In the genomic region with DNA sequence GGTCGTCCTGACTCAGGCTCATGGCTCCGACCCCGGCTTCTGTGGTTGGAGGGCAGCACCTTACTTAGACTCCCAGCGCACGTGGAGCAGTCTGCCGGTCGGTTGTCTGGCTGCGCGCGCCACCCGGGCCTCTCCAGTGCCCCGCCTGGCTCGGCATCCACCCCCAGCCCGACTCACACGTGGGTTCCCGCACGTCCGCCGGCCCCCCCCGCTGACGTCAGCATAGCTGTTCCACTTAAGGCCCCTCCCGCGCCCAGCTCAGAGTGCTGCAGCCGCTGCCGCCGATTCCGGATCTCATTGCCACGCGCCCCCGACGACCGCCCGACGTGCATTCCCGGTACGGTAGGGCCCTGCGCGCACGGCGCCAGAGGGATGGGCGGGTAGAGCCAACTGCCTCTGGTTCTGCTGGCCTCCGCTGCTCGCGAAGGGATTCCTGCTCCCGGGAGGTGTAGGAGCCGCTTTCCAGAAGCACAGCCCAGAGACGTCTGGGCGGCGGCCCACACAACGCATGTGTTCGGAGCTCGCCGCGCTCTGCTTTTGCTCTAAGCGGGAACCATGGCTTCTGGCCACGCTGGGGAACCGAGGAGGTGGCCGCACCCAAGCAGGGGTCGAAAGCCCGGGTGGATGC, we compare ENCODE assay signal across 8 cellular contexts. TPM values are rescaled to one million over a fixed set of nuclear protein-coding genes. Genes with fewer than 3 reads are reported as not detected.
DNase-seq lines count a peak whose midpoint lies in the region; ATAC-seq and TF ChIP-seq lines count a peak whose summit lies in the region.

LDHA (plus strand) TSS at position 264 of the 628 bp plus-strand sequence. CDS start 2,280 bp downstream, outside the sequence.

- H3K27ac ChIP-seq in temporal lobe (ENCODE audit: low read depth, low read length) = peak within 1 kb of the TSS; percentile 87

- peaks cover 38% of the 10 kb centered on the region for H3K4me1 Mint-ChIP-seq in activated naive CD4-positive, alpha-beta T cell treated with anti-CD3 and anti-CD28 coated beads, Interleukin-2, amount 50 U/mL, for 24 hours

- no peak for TF ChIP-seq CTCF in omental fat pad (IDR thresholded peaks at IDR 0.05)

- peak; percentile 93 for DNase-seq in NCI-H1092 treated with DMSO at 0.1 percent for 48 hours (lab: John Stamatoyannopoulos, UW)
- DNase-seq in glomerular endothelial cell (ENCODE audit: extremely low read depth, low read depth, low spot score) = peak; percentile 27
- DNase-seq in omental fat pad (ENCODE audit: low spot score) = peak; percentile 96

- H3K27me3 Mint-ChIP-seq in activated naive CD4-positive, alpha-beta T cell treated with anti-CD3 and anti-CD28 coated beads, Interleukin-2, amount 50 U/mL, for 24 hours = no peaks in the 10 kb centered on the region

- peak within 1 kb of the TSS; percentile 76 for H3K4me3 ChIP-seq in GM08714 (ENCODE audit: low read length)

- no peaks in the 10 kb centered on the region for H3K9me3 Mint-ChIP-seq in activated naive CD4-positive, alpha-beta T cell treated with anti-CD3 and anti-CD28 coated beads, Interleukin-2, amount 50 U/mL, for 24 hours

- H3K4me3 Mint-ChIP-seq in activated naive CD4-positive, alpha-beta T cell treated with anti-CD3 and anti-CD28 coated beads, Interleukin-2, amount 50 U/mL, for 24 hours = peak within 1 kb of the TSS; percentile 98

- H3K36me3 Mint-ChIP-seq in activated naive CD4-positive, alpha-beta T cell treated with anti-CD3 and anti-CD28 coated beads, Interleukin-2, amount 50 U/mL, for 24 hours = peaks cover 26% of the 10 kb centered on the region

- H3K27ac Mint-ChIP-seq in activated naive CD4-positive, alpha-beta T cell treated with anti-CD3 and anti-CD28 coated beads, Interleukin-2, amount 50 U/mL, for 24 hours = peak within 1 kb of the TSS; percentile 96

- ATAC-seq in HG02610 (IDR thresholded peaks at IDR 0.05; ENCODE audit: unreplicated experiment) (peak; percentile 71), SK-N-SH treated with all-trans-retinoic acid at 6 μM for 48 hours (peak; percentile 76), omental fat pad (ENCODE audit: low FRiP score) (peak; percentile 87)

TF ChIP-seq in SK-N-SH treated with all-trans-retinoic acid at 6 μM for 48 hours, 23 proteins besides CTCF, POLR2A, EP300 and RAD21 (continues in another document):
- TF ChIP-seq ISL1 (CRISPR knock-in tag; IDR thresholded peaks at IDR 0.05) (peak; percentile 12; the same call in 1 of the 2 replicates), SNAI2 (CRISPR knock-in tag; IDR thresholded peaks at IDR 0.05) (no peak), BACH2 (CRISPR knock-in tag; IDR thresholded peaks at IDR 0.05; ENCODE audit: borderline replicate concordance) (no peak), CSRNP3 (CRISPR knock-in tag; IDR thresholded peaks at IDR 0.05) (no peak), ZNF565 (CRISPR knock-in tag; conservative IDR thresholded peaks at IDR 0.05; ENCODE audit: low read depth) (0 out of 2 replicates have a peak, but pooled peaks have one; percentile 40), POU6F1 (CRISPR knock-in tag; IDR thresholded peaks at IDR 0.05; ENCODE audit: borderline replicate concordance, low read depth) (no peak), TOX (CRISPR knock-in tag; IDR thresholded peaks at IDR 0.05; ENCODE audit: borderline replicate concordance) (no peak), ZNF70 (CRISPR knock-in tag; IDR thresholded peaks at IDR 0.05) (no peak), OSR1 (CRISPR knock-in tag; IDR thresholded peaks at IDR 0.05) (no peak), RARB (CRISPR knock-in tag; IDR thresholded peaks at IDR 0.05) (no peak), CREB5 (CRISPR knock-in tag; IDR thresholded peaks at IDR 0.05; ENCODE audit: low read depth) (no peak), ZFP3 (CRISPR knock-in tag; IDR thresholded peaks at IDR 0.05) (peak; percentile 79), PPARA (CRISPR knock-in tag; IDR thresholded peaks at IDR 0.05; ENCODE audit: borderline replicate concordance) (no peak), ZNF8 (CRISPR knock-in tag; IDR thresholded peaks at IDR 0.05) (no peak), CSDC2 (CRISPR knock-in tag; IDR thresholded peaks at IDR 0.05) (no peak), ZC3H10 (CRISPR knock-in tag; IDR thresholded peaks at IDR 0.05) (no peak), TCF4 (CRISPR knock-in tag; IDR thresholded peaks at IDR 0.05; ENCODE audit: borderline replicate concordance) (no peak), TSHZ2 (CRISPR knock-in tag; IDR thresholded peaks at IDR 0.05) (peak; percentile 12; the same call in 1 of the 2 replicates), ESRRG (CRISPR knock-in tag; IDR thresholded peaks at IDR 0.05) (no peak)
- TF ChIP-seq, protein P1, sequence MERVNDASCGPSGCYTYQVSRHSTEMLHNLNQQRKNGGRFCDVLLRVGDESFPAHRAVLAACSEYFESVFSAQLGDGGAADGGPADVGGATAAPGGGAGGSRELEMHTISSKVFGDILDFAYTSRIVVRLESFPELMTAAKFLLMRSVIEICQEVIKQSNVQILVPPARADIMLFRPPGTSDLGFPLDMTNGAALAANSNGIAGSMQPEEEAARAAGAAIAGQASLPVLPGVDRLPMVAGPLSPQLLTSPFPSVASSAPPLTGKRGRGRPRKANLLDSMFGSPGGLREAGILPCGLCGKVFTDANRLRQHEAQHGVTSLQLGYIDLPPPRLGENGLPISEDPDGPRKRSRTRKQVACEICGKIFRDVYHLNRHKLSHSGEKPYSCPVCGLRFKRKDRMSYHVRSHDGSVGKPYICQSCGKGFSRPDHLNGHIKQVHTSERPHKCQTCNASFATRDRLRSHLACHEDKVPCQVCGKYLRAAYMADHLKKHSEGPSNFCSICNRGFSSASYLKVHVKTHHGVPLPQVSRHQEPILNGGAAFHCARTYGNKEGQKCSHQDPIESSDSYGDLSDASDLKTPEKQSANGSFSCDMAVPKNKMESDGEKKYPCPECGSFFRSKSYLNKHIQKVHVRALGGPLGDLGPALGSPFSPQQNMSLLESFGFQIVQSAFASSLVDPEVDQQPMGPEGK (CRISPR knock-in tag; IDR thresholded peaks at IDR 0.05; ENCODE audit: borderline replicate concordance) = peak; percentile 99

RNA-seq across cellular contexts. Expression of gene LDHA, which starts in this region (rescaled TPM):
- 520 and 576 TPM in 2 replicates for total RNA-seq in glomerular endothelial cell
- 100 to 1,000 TPM; 403 to 946 (median 700) TPM for total RNA-seq in omental fat pad
- 110 TPM for total RNA-seq in temporal lobe

Comparison
In these comparisons a context has a peak if more than half of its experiments do, and no peak if none do; other contexts are left out.
1. Peak in every context shown above with its lines: DNase-seq, ATAC-seq, H3K4me3 ChIP-seq and H3K27ac ChIP-seq.
2. DNase-seq: peak in every context shown above with its lines; median percentile 96 in omental fat pad; 93 in NCI-H1092 treated with DMSO at 0.1 percent for 48 hours; 27 in glomerular endothelial cell.